In the genomic region with DNA sequence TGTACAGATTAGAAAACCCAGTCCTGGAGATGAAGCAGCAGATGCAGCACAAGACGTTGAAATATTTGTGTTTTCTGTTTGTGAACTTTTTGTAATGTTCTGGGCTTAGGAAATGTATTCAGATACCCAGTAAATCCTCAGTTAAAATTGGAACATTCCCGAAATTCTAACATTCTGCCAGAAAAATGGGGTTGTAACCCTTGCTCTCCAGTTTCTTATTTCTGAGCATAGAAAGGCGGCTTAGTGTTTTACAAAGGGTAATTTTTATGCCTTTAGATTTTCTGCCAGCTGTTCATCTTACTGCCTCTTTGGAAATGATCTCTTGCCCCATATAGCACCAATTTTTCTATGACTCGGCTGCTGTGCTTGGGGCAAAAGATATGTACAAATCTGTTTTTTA, we compare ENCODE assay signal across 30 cellular contexts. TPM values are rescaled to one million over a fixed set of nuclear protein-coding genes. Genes with fewer than 3 reads are reported as not detected.
"Had no signal": no experiment of that assay in that cellular context is flagged by ENCODE, and none has a peak within 500 bp of the region (broad histone marks: within the 10 kb centered on the region; RNA-seq: fewer than 3 reads in every experiment).

No MANE protein-coding gene starts in this region.

- H3K4me1 Mint-ChIP-seq: activated CD4-positive, alpha-beta T cell treated with anti-CD3 and anti-CD28 coated beads for 36 hours; activated T-helper 17 cell treated with anti-CD3 and anti-CD28 coated beads, Interleukin-2, amount 50 U/mL, for 72 hours had no signal

- H3K27me3 Mint-ChIP-seq: activated CD4-positive, alpha-beta memory T cell treated with anti-CD3 and anti-CD28 coated beads for 36 hours; activated CD4-positive, alpha-beta T cell treated with anti-CD3 and anti-CD28 coated beads for 36 hours; activated CD4-positive, alpha-beta T cell treated with anti-CD3 and anti-CD28 coated beads, Interleukin-2, amount 10 ng/mL, durations not matched to agents 24 days and 14 days; activated CD8-positive, alpha-beta memory T cell treated with anti-CD3 and anti-CD28 coated beads, Interleukin-2, amount 10 ng/mL, durations not matched to agents 7 days and 5 days; activated naive CD8-positive, alpha-beta T cell; activated T-helper 17 cell treated with anti-CD3 and anti-CD28 coated beads, Interleukin-2, amount 50 U/mL, for 72 hours; effector memory CD8-positive, alpha-beta T cell had no signal

- H3K27me3 ChIP-seq: adrenal gland, body of pancreas, esophagus muscularis mucosa, foreskin keratinocyte, gastrocnemius medialis had no signal

- H3K4me3 ChIP-seq: adrenal gland, body of pancreas, esophagus muscularis mucosa, gastrocnemius medialis had no signal

- ATAC-seq: activated CD4-positive, alpha-beta T cell treated with anti-CD3 and anti-CD28 coated beads for 36 hours; activated CD8-positive, alpha-beta memory T cell treated with anti-CD3 and anti-CD28 coated beads, Interleukin-2, amount 10 ng/mL, durations not matched to agents 7 days and 5 days; activated CD8-positive, alpha-beta T cell treated with anti-CD3 and anti-CD28 coated beads, Interleukin-2, amount 10 ng/mL, durations not matched to agents 7 days and 5 days; activated T-helper 17 cell treated with anti-CD3 and anti-CD28 coated beads, Interleukin-2, amount 50 U/mL, for 72 hours; body of pancreas; effector memory CD8-positive, alpha-beta T cell; foreskin keratinocyte; gastrocnemius medialis had no signal

- H3K4me3 Mint-ChIP-seq: activated CD4-positive, alpha-beta memory T cell treated with anti-CD3 and anti-CD28 coated beads for 36 hours; activated CD4-positive, alpha-beta T cell treated with anti-CD3 and anti-CD28 coated beads for 36 hours; activated CD4-positive, alpha-beta T cell treated with anti-CD3 and anti-CD28 coated beads, Interleukin-2, amount 10 ng/mL, durations not matched to agents 24 days and 14 days; activated CD8-positive, alpha-beta memory T cell treated with anti-CD3 and anti-CD28 coated beads, Interleukin-2, amount 10 ng/mL, durations not matched to agents 7 days and 5 days; activated CD8-positive, alpha-beta T cell treated with anti-CD3 and anti-CD28 coated beads, Interleukin-2, amount 10 ng/mL, durations not matched to agents 7 days and 5 days; activated naive CD8-positive, alpha-beta T cell; activated T-helper 17 cell treated with anti-CD3 and anti-CD28 coated beads, Interleukin-2, amount 50 U/mL, for 72 hours; effector memory CD8-positive, alpha-beta T cell had no signal

- H3K9me3 ChIP-seq: adrenal gland, body of pancreas, esophagus muscularis mucosa, gastrocnemius medialis had no signal

- H3K27ac ChIP-seq: body of pancreas, esophagus muscularis mucosa, foreskin keratinocyte had no signal

- H3K9me3 Mint-ChIP-seq: activated CD4-positive, alpha-beta memory T cell treated with anti-CD3 and anti-CD28 coated beads for 36 hours; activated CD4-positive, alpha-beta T cell treated with anti-CD3 and anti-CD28 coated beads, Interleukin-2, amount 10 ng/mL, durations not matched to agents 24 days and 14 days; activated T-helper 17 cell treated with anti-CD3 and anti-CD28 coated beads, Interleukin-2, amount 50 U/mL, for 72 hours; effector memory CD8-positive, alpha-beta T cell had no signal

- DNase-seq: activated CD4-positive, alpha-beta memory T cell treated with anti-CD3 and anti-CD28 coated beads for 36 hours; activated CD4-positive, alpha-beta T cell treated with anti-CD3 and anti-CD28 coated beads for 36 hours; activated CD4-positive, alpha-beta T cell treated with anti-CD3 and anti-CD28 coated beads, Interleukin-2, amount 10 ng/mL, durations not matched to agents 24 days and 14 days; activated CD4-positive, CD25-positive, alpha-beta regulatory T cell; activated CD4-positive, CD25-positive, alpha-beta regulatory T cell treated with anti-CD3 and anti-CD28 coated beads, Interleukin-2, amount 50 U/mL, for 72 hours; activated CD8-positive, alpha-beta memory T cell treated with anti-CD3 and anti-CD28 coated beads, Interleukin-2, amount 10 ng/mL, durations not matched to agents 7 days and 5 days; activated CD8-positive, alpha-beta memory T cell treated with anti-CD3 and anti-CD28 coated beads, Interleukin-2, amount 50 U/mL, for 4 hours; activated CD8-positive, alpha-beta T cell treated with anti-CD3 and anti-CD28 coated beads, Interleukin-2, amount 10 ng/mL, durations not matched to agents 7 days and 5 days; activated effector memory CD4-positive, alpha-beta T cell treated with Interleukin-2 at 50 U/mL for 16 hours; activated gamma-delta T cell treated with Interleukin-2 at 50 U/mL for 16 hours; activated naive CD4-positive, alpha-beta T cell treated with anti-CD3 and anti-CD28 coated beads, Interleukin-2, amount 50 U/mL, for 16 hours; activated naive CD4-positive, alpha-beta T cell treated with Interleukin-2 at 50 U/mL for 16 hours; activated T-cell treated with anti-CD3 and anti-CD28 coated beads, Interleukin-2, amount 50 U/mL, for 1 hour; adrenal gland; amygdala; aorta; caudate nucleus; cortex of kidney; dermis blood vessel endothelial cell; effector CD4-positive, alpha-beta T cell; effector memory CD8-positive, alpha-beta T cell; erythroblast; foreskin keratinocyte; gastrocnemius medialis; glutamatergic neuron; T-helper 2 cell had no signal

- H3K27ac Mint-ChIP-seq: activated CD4-positive, alpha-beta memory T cell treated with anti-CD3 and anti-CD28 coated beads for 36 hours; activated CD4-positive, alpha-beta T cell treated with anti-CD3 and anti-CD28 coated beads for 36 hours; activated CD4-positive, alpha-beta T cell treated with anti-CD3 and anti-CD28 coated beads, Interleukin-2, amount 10 ng/mL, durations not matched to agents 24 days and 14 days; activated CD8-positive, alpha-beta memory T cell treated with anti-CD3 and anti-CD28 coated beads, Interleukin-2, amount 10 ng/mL, durations not matched to agents 7 days and 5 days; activated CD8-positive, alpha-beta T cell treated with anti-CD3 and anti-CD28 coated beads, Interleukin-2, amount 10 ng/mL, durations not matched to agents 7 days and 5 days; activated naive CD8-positive, alpha-beta T cell; activated T-helper 17 cell treated with anti-CD3 and anti-CD28 coated beads, Interleukin-2, amount 50 U/mL, for 72 hours; effector memory CD8-positive, alpha-beta T cell had no signal

- H3K4me1 ChIP-seq: body of pancreas, esophagus muscularis mucosa, foreskin keratinocyte had no signal

RNA-seq across cellular contexts. Expression of a gene that starts 53.0 kb away (rescaled TPM):
- total RNA-seq: esophagus muscularis mucosa had no signal
